8 cellular contexts compared by ENCODE assay signal in genomic region chr21:36203603-36203889, GRCh38. TPM values are rescaled to one million over a fixed set of nuclear protein-coding genes. Genes with fewer than 3 reads are reported as not detected.
DNase-seq lines count a peak whose midpoint lies in the region; ATAC-seq and TF ChIP-seq lines count a peak whose summit lies in the region.
"Had no signal": no experiment of that assay in that cellular context is flagged by ENCODE, and none has a peak within 500 bp of the region (broad histone marks: within the 10 kb centered on the region; RNA-seq: fewer than 3 reads in every experiment).

No MANE protein-coding gene starts in this region.

- H3K4me3 ChIP-seq in transverse colon, result no peak overlapping the region

- H3K27me3 ChIP-seq in transverse colon, result no peaks in the 10 kb centered on the region

- H3K4me1 ChIP-seq in transverse colon, result peaks cover 0 to 18% (median 5%) of the 10 kb centered on the region in 4 donors

- H3K36me3 ChIP-seq in transverse colon, result no peaks in the 10 kb centered on the region

- 13% methylated on average over 1 of the region's 1 CpG; no CpG with 5 or more reads in 1 of the 2 donors for WGBS in transverse colon (ENCODE audit: low coverage in 1 of 2), 2 donors

- DNase-seq in epidermal melanocyte (ENCODE audit: insufficient read length, low spot score), result peak; percentile 30
- peak; percentile 32 to 47 (median 34) for DNase-seq in stimulated activated CD4-positive, alpha-beta T cell treated with anti-CD3 and anti-CD28 coated beads, Interleukin-12 subunit alpha, Interleukin-12 subunit beta, amount 100 ng/mL, for 48 hours (ENCODE audit: low read depth in 2 of 3, low spot score in 1 of 3)
- DNase-seq in transverse colon, result no peak
- no peak for DNase-seq in COLO668 (lab: John Stamatoyannopoulos, UW; ENCODE audit: unreplicated experiment)

- no peak for TF ChIP-seq CTCF in transverse colon (IDR thresholded peaks at IDR 0.05)

- in situ Hi-C loops in transverse colon (cut with MboI; ENCODE audit: low pct_ligation_motif_present in 1 of 4, low pct_unique_long_range_greater_than_20kb in 1 of 4, low sequenced_read_pairs in 3 of 4), result no loop called here

- intact Hi-C loops in transverse colon (cut with DNase I; ENCODE audit: low total_unique reads), result no loop called here

- no peak overlapping the region for H3K27ac ChIP-seq in transverse colon

- H3K9me3 ChIP-seq in transverse colon, result no peaks in the 10 kb centered on the region

- no peak for TF ChIP-seq EP300 in transverse colon (IDR thresholded peaks at IDR 0.05; ENCODE audit: low read depth)

- ATAC-seq in GM21529 (IDR thresholded peaks at IDR 0.05; ENCODE audit: unreplicated experiment) (peak; percentile 67), SK-N-SH treated with all-trans-retinoic acid at 6 μM for 48 hours (peak; percentile 94), HG02973 (IDR thresholded peaks at IDR 0.05; ENCODE audit: unreplicated experiment) (no peak)
- ATAC-seq: naive thymus-derived CD4-positive, alpha-beta T cell had no signal

- no peak for TF ChIP-seq POLR2A in transverse colon (IDR thresholded peaks at IDR 0.05)

TF ChIP-seq in SK-N-SH treated with all-trans-retinoic acid at 6 μM for 48 hours, 23 proteins besides CTCF, POLR2A, EP300 and RAD21:
- TF ChIP-seq ZNF8 (CRISPR knock-in tag; IDR thresholded peaks at IDR 0.05) (no peak), ISL1 (CRISPR knock-in tag; IDR thresholded peaks at IDR 0.05) (no peak), ESRRG (CRISPR knock-in tag; IDR thresholded peaks at IDR 0.05) (no peak)

RNA-seq across cellular contexts. Expression of gene DOP1B, which starts 46.9 kb away (rescaled TPM):
- 10 to 100 TPM; 49.4 to 74.4 (median 61.0) TPM for total RNA-seq in transverse colon

Comparison
In these comparisons a context has a peak if more than half of its experiments do, and no peak if none do; other contexts are left out.
1. DNase-seq: peak in epidermal melanocyte (single experiment) and stimulated activated CD4-positive, alpha-beta T cell treated with anti-CD3 and anti-CD28 coated beads, Interleukin-12 subunit alpha, Interleukin-12 subunit beta, amount 100 ng/mL, for 48 hours (3 of 3); none in transverse colon (single experiment) and COLO668 (single experiment).